ENCODE assay signal across 19 cellular contexts in the genomic region with DNA sequence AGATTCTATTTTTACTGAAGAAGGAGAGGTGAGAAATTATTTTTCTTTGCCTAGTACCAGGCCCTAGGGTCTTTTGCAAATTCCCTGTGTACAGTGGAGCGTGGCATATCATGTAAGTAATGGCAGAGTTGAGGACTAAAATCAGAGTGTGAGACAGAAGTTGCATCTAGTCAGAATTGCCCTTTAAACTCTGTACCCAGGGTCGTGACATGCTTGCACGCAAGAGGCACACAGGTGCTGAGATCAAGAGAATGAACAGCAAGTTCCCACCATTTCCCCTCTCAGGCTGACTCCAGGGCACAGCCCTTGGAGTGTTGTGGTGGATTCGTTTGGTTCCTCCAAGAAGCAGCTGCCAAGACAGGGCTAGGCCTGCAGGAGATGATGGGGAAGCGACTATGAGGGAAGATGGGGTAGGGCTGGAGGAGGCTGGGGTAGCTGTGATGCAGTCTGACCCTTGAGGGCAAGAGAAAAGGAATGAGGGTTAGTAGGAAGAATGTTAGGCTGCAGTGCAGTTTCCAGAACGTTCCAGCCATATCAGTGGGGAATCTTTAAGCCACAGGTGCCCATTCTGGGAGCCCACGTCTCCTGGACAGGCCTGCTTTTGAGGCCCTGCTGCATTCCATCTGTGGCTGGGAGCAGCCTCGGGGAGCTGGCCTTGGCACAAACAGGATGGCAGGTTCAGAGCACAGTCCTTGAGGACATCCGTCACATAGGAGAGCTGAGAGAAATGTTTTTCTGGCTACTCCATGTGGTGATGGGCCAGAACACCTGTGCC. TPM values are rescaled to one million over a fixed set of nuclear protein-coding genes. Genes with fewer than 3 reads are reported as not detected.
DNase-seq lines count a peak whose midpoint lies in the region; ATAC-seq lines count a peak whose summit lies in the region.
"Had no signal": no experiment of that assay in that cellular context is flagged by ENCODE, and none has a peak within 500 bp of the region (broad histone marks: within the 10 kb centered on the region; RNA-seq: fewer than 3 reads in every experiment).

No MANE protein-coding gene starts in this region.

- in situ Hi-C loops in G401 (cut with HindIII; ENCODE audit: low sequenced_read_pairs), result no loop called here

- POLR2A ChIA-PET in activated CD4-positive, alpha-beta memory T cell treated with anti-CD3 and anti-CD28 coated beads for 36 hours (lab: Charles Lee), result no interaction called here
- POLR2A ChIA-PET in activated CD4-positive, alpha-beta memory T cell treated with anti-CD3 and anti-CD28 coated beads, Interleukin-2, amount 10 ng/mL, durations not matched to agents 7 days and 5 days (lab: Charles Lee), result interaction anchor here (1.0 to 2.8 kb wide), 2 partner anchors 44 kb away, joined by 3 to 12 read pairs; a partner anchor contains a TSS

- CTCF ChIA-PET in activated CD4-positive, alpha-beta memory T cell treated with anti-CD3 and anti-CD28 coated beads for 36 hours (lab: Charles Lee), result no interaction called here
- CTCF ChIA-PET in activated CD4-positive, alpha-beta memory T cell treated with anti-CD3 and anti-CD28 coated beads, Interleukin-2, amount 10 ng/mL, durations not matched to agents 7 days and 5 days (lab: Charles Lee), result no interaction called here

- no peak for ATAC-seq in central memory CD8-positive, alpha-beta T cell (replicated peaks; ENCODE audit: extremely low read depth, poor library complexity, severe bottlenecking)
- ATAC-seq in stimulated activated memory B cell treated with anti-CD40 and anti-IgM and Interleukin-4, amounts not matched to agents 10 μg/mL and 1 μg/mL and 100 μg/mL, for 72 hours, result no peak
- ATAC-seq: body of pancreas had no signal

- H3K4me1 Mint-ChIP-seq in activated CD4-positive, alpha-beta memory T cell treated with anti-CD3 and anti-CD28 coated beads for 36 hours (ENCODE audit: low read depth), result peaks cover 39% of the 10 kb centered on the region
- peaks cover 39% of the 10 kb centered on the region for H3K4me1 Mint-ChIP-seq in activated CD4-positive, alpha-beta memory T cell treated with anti-CD3 and anti-CD28 coated beads, Interleukin-2, amount 10 ng/mL, durations not matched to agents 7 days and 5 days
- H3K4me1 Mint-ChIP-seq in central memory CD8-positive, alpha-beta T cell, result peaks cover 28% of the 10 kb centered on the region
- peaks cover 46% of the 10 kb centered on the region for H3K4me1 Mint-ChIP-seq in stimulated activated memory B cell treated with anti-CD40 and anti-IgM and Interleukin-4, amounts not matched to agents 10 μg/mL and 1 μg/mL and 100 μg/mL, for 72 hours

- H3K36me3 Mint-ChIP-seq in activated CD4-positive, alpha-beta memory T cell treated with anti-CD3 and anti-CD28 coated beads for 36 hours, result peaks cover 55% of the 10 kb centered on the region
- H3K36me3 Mint-ChIP-seq in activated CD4-positive, alpha-beta memory T cell treated with anti-CD3 and anti-CD28 coated beads, Interleukin-2, amount 10 ng/mL, durations not matched to agents 7 days and 5 days (ENCODE audit: low read depth), result peaks cover 64% of the 10 kb centered on the region
- peaks cover 48% of the 10 kb centered on the region for H3K36me3 Mint-ChIP-seq in central memory CD8-positive, alpha-beta T cell (ENCODE audit: insufficient read depth)
- H3K36me3 Mint-ChIP-seq in stimulated activated memory B cell treated with anti-CD40 and anti-IgM and Interleukin-4, amounts not matched to agents 10 μg/mL and 1 μg/mL and 100 μg/mL, for 72 hours, result peaks cover 74% of the 10 kb centered on the region

- intact Hi-C loops in activated CD4-positive, alpha-beta memory T cell treated with anti-CD3 and anti-CD28 coated beads for 36 hours (cut with micrococcal nuclease), result no loop called here

- no peaks in the 10 kb centered on the region for H3K9me3 Mint-ChIP-seq in activated CD4-positive, alpha-beta memory T cell treated with anti-CD3 and anti-CD28 coated beads for 36 hours
- no peaks in the 10 kb centered on the region for H3K9me3 Mint-ChIP-seq in activated CD4-positive, alpha-beta memory T cell treated with anti-CD3 and anti-CD28 coated beads, Interleukin-2, amount 10 ng/mL, durations not matched to agents 7 days and 5 days
- H3K9me3 Mint-ChIP-seq in central memory CD8-positive, alpha-beta T cell, result no peaks in the 10 kb centered on the region
- H3K9me3 Mint-ChIP-seq in stimulated activated memory B cell treated with anti-CD40 and anti-IgM and Interleukin-4, amounts not matched to agents 10 μg/mL and 1 μg/mL and 100 μg/mL, for 72 hours, result no peaks in the 10 kb centered on the region
- H3K9me3 Mint-ChIP-seq: immature natural killer cell had no signal

- no peak overlapping the region for H3K4me3 Mint-ChIP-seq in activated CD4-positive, alpha-beta memory T cell treated with anti-CD3 and anti-CD28 coated beads for 36 hours
- H3K4me3 Mint-ChIP-seq in activated CD4-positive, alpha-beta memory T cell treated with anti-CD3 and anti-CD28 coated beads, Interleukin-2, amount 10 ng/mL, durations not matched to agents 7 days and 5 days, result no peak overlapping the region
- H3K4me3 Mint-ChIP-seq in central memory CD8-positive, alpha-beta T cell, result no peak overlapping the region
- H3K4me3 Mint-ChIP-seq in stimulated activated memory B cell treated with anti-CD40 and anti-IgM and Interleukin-4, amounts not matched to agents 10 μg/mL and 1 μg/mL and 100 μg/mL, for 72 hours, result no peak overlapping the region
- H3K4me3 Mint-ChIP-seq: activated naive CD8-positive, alpha-beta T cell; immature natural killer cell had no signal

- H3K27ac Mint-ChIP-seq in activated CD4-positive, alpha-beta memory T cell treated with anti-CD3 and anti-CD28 coated beads for 36 hours, result no peak overlapping the region
- no peak overlapping the region for H3K27ac Mint-ChIP-seq in activated CD4-positive, alpha-beta memory T cell treated with anti-CD3 and anti-CD28 coated beads, Interleukin-2, amount 10 ng/mL, durations not matched to agents 7 days and 5 days
- peak overlapping the region; percentile 84 for H3K27ac Mint-ChIP-seq in central memory CD8-positive, alpha-beta T cell (ENCODE audit: low read depth)
- H3K27ac Mint-ChIP-seq in stimulated activated memory B cell treated with anti-CD40 and anti-IgM and Interleukin-4, amounts not matched to agents 10 μg/mL and 1 μg/mL and 100 μg/mL, for 72 hours, result no peak overlapping the region
- H3K27ac Mint-ChIP-seq: activated naive CD8-positive, alpha-beta T cell had no signal

- peak; percentile 4 for DNase-seq in activated CD4-positive, alpha-beta memory T cell treated with anti-CD3 and anti-CD28 coated beads for 36 hours
- no peak for DNase-seq in activated CD4-positive, alpha-beta memory T cell treated with anti-CD3 and anti-CD28 coated beads, Interleukin-2, amount 10 ng/mL, durations not matched to agents 7 days and 5 days
- DNase-seq in G401 (ENCODE audit: low spot score) (peak; percentile 79), myocyte (ENCODE audit: low read depth) (peak; percentile 36), amniotic stem cell (lab: John Stamatoyannopoulos, UW) (no peak), HuH-7.5 (ENCODE audit: low spot score) (no peak)
- no peak for DNase-seq in central memory CD8-positive, alpha-beta T cell (ENCODE audit: low spot score in 2 of 2)
- DNase-seq: body of pancreas; immature natural killer cell; NCI-H1092; NCI-H526; stimulated activated CD4-positive, alpha-beta T cell treated with anti-CD3 and anti-CD28 coated beads, Interleukin-12 subunit alpha, Interleukin-12 subunit beta, amount 100 ng/mL, for 4 hours; T1000 had no signal

- H3K27me3 Mint-ChIP-seq in activated CD4-positive, alpha-beta memory T cell treated with anti-CD3 and anti-CD28 coated beads for 36 hours, result no peaks in the 10 kb centered on the region
- H3K27me3 Mint-ChIP-seq in activated CD4-positive, alpha-beta memory T cell treated with anti-CD3 and anti-CD28 coated beads, Interleukin-2, amount 10 ng/mL, durations not matched to agents 7 days and 5 days, result no peaks in the 10 kb centered on the region
- no peaks in the 10 kb centered on the region for H3K27me3 Mint-ChIP-seq in central memory CD8-positive, alpha-beta T cell
- no peaks in the 10 kb centered on the region for H3K27me3 Mint-ChIP-seq in stimulated activated memory B cell treated with anti-CD40 and anti-IgM and Interleukin-4, amounts not matched to agents 10 μg/mL and 1 μg/mL and 100 μg/mL, for 72 hours
- H3K27me3 Mint-ChIP-seq: activated naive CD8-positive, alpha-beta T cell had no signal

RNA-seq across cellular contexts. Expression of a gene that starts 6.9 kb away (rescaled TPM):
- 10 to 100 TPM; 80.5 to 92.3 TPM for total RNA-seq in activated CD4-positive, alpha-beta memory T cell treated with anti-CD3 and anti-CD28 coated beads for 36 hours
- 10 to 100 TPM; 63.3 to 69.0 TPM for total RNA-seq in activated CD4-positive, alpha-beta memory T cell treated with anti-CD3 and anti-CD28 coated beads, Interleukin-2, amount 10 ng/mL, durations not matched to agents 7 days and 5 days
- total RNA-seq in G401 (2014; rRNA removed; shearing (Covaris generic)), result 58.0 and 58.9 TPM in 2 replicates
- total RNA-seq in myocyte, result 32.0 and 38.6 TPM in 2 replicates
- 37.2 TPM for polyA plus RNA-seq in myocyte (2012)

RNA-seq across cellular contexts. Expression of a gene that starts 19.1 kb away (rescaled TPM):
- total RNA-seq in activated CD4-positive, alpha-beta memory T cell treated with anti-CD3 and anti-CD28 coated beads for 36 hours, result 10 to 100 TPM; 32.9 to 34.8 TPM
- 10 to 100 TPM; 45.0 to 49.0 TPM for total RNA-seq in activated CD4-positive, alpha-beta memory T cell treated with anti-CD3 and anti-CD28 coated beads, Interleukin-2, amount 10 ng/mL, durations not matched to agents 7 days and 5 days
- total RNA-seq in G401 (2014; rRNA removed; shearing (Covaris generic)), result not detected in 2 replicates
- 69.6 and 74.7 TPM in 2 replicates for total RNA-seq in myocyte
- polyA plus RNA-seq in myocyte (2012), result 311 TPM

RNA-seq across cellular contexts. Expression of a gene that starts 31.3 kb away (rescaled TPM):
- total RNA-seq in activated CD4-positive, alpha-beta memory T cell treated with anti-CD3 and anti-CD28 coated beads for 36 hours, result not detected
- total RNA-seq in activated CD4-positive, alpha-beta memory T cell treated with anti-CD3 and anti-CD28 coated beads, Interleukin-2, amount 10 ng/mL, durations not matched to agents 7 days and 5 days, result not detected
- total RNA-seq in G401 (2014; rRNA removed; shearing (Covaris generic)), result not detected in 2 replicates
- not detected in 2 replicates for total RNA-seq in myocyte
- polyA plus RNA-seq in myocyte (2012), result 0.08 TPM
- total RNA-seq: body of pancreas, fibroblast of villous mesenchyme, LHCN-M2, renal cortical epithelial cell, vagina had no signal

RNA-seq across cellular contexts. Expression of a gene that starts 44.2 kb away (rescaled TPM):
- total RNA-seq in activated CD4-positive, alpha-beta memory T cell treated with anti-CD3 and anti-CD28 coated beads for 36 hours, result 10 to 100 TPM; 82.2 to 90.4 TPM
- total RNA-seq in activated CD4-positive, alpha-beta memory T cell treated with anti-CD3 and anti-CD28 coated beads, Interleukin-2, amount 10 ng/mL, durations not matched to agents 7 days and 5 days, result 10 to 100 TPM; 80.4 to 82.1 TPM
- total RNA-seq in G401 (2014; rRNA removed; shearing (Covaris generic)), result 35.4 and 51.3 TPM in 2 replicates
- total RNA-seq in myocyte, result 24.7 and 29.0 TPM in 2 replicates
- 134 TPM for polyA plus RNA-seq in myocyte (2012)

RNA-seq across cellular contexts. Expression of a gene that starts 54.6 kb away (rescaled TPM):
- total RNA-seq in activated CD4-positive, alpha-beta memory T cell treated with anti-CD3 and anti-CD28 coated beads for 36 hours, result 100 to 1,000 TPM; 148 to 151 TPM
- 10 to 100 TPM; 88.6 to 88.7 TPM for total RNA-seq in activated CD4-positive, alpha-beta memory T cell treated with anti-CD3 and anti-CD28 coated beads, Interleukin-2, amount 10 ng/mL, durations not matched to agents 7 days and 5 days
- total RNA-seq in G401 (2014; rRNA removed; shearing (Covaris generic)), result 49.6 and 76.2 TPM in 2 replicates
- total RNA-seq in myocyte, result 68.3 and 74.2 TPM in 2 replicates
- polyA plus RNA-seq in myocyte (2012), result 30.6 TPM

Comparison
In these comparisons a context has a peak if more than half of its experiments do, and no peak if none do; other contexts are left out.
1. DNase-seq: peak in activated CD4-positive, alpha-beta memory T cell treated with anti-CD3 and anti-CD28 coated beads for 36 hours (single experiment), G401 (single experiment) and myocyte (single experiment); none in activated CD4-positive, alpha-beta memory T cell treated with anti-CD3 and anti-CD28 coated beads, Interleukin-2, amount 10 ng/mL, durations not matched to agents 7 days and 5 days (single experiment), central memory CD8-positive, alpha-beta T cell (0 of 2), amniotic stem cell (single experiment) and HuH-7.5 (single experiment).
2. RNA of a gene that starts 19.1 kb away (total RNA-seq): 69.6 to 74.7 TPM in myocyte, 45.0 to 49.0 TPM in activated CD4-positive, alpha-beta memory T cell treated with anti-CD3 and anti-CD28 coated beads, Interleukin-2, amount 10 ng/mL, durations not matched to agents 7 days and 5 days and 32.9 to 34.8 TPM in activated CD4-positive, alpha-beta memory T cell treated with anti-CD3 and anti-CD28 coated beads for 36 hours; not detected in G401; every median in the first group is over 10 times any median in the second.